ENCODE assay signal across 9 cellular contexts in genomic region chr7:157318015-157318706, GRCh38. TPM values are rescaled to one million over a fixed set of nuclear protein-coding genes. Genes with fewer than 3 reads are reported as not detected.
DNase-seq lines count a peak whose midpoint lies in the region; ATAC-seq and TF ChIP-seq lines count a peak whose summit lies in the region.
"Had no signal": no experiment of that assay in that cellular context is flagged by ENCODE, and none has a peak within 500 bp of the region (broad histone marks: within the 10 kb centered on the region; RNA-seq: fewer than 3 reads in every experiment).

No MANE protein-coding gene starts in this region.

- WGBS in psoas muscle, 3 donors, result 66 to 69% (median 66%) methylated on average over 14 of the region's 14 CpGs

- in situ Hi-C loops in HAP-1 (cut with MboI; ENCODE audit: low sequenced_read_pairs), result no loop called here

- no peaks in the 10 kb centered on the region for H3K9me3 Mint-ChIP-seq in activated naive CD4-positive, alpha-beta T cell treated with anti-CD3 and anti-CD28 coated beads, Interleukin-2, amount 10 ng/mL, durations not matched to agents 7 days and 5 days
- no peaks in the 10 kb centered on the region for H3K9me3 Mint-ChIP-seq in activated CD4-positive, alpha-beta memory T cell treated with anti-CD3 and anti-CD28 coated beads for 36 hours
- H3K9me3 Mint-ChIP-seq: activated B cell treated with CpG ODN at 0.5 μM for 24 hours had no signal

- no peak overlapping the region for H3K4me3 Mint-ChIP-seq in activated naive CD4-positive, alpha-beta T cell treated with anti-CD3 and anti-CD28 coated beads, Interleukin-2, amount 10 ng/mL, durations not matched to agents 7 days and 5 days
- H3K4me3 Mint-ChIP-seq in activated CD4-positive, alpha-beta memory T cell treated with anti-CD3 and anti-CD28 coated beads for 36 hours, result no peak overlapping the region
- H3K4me3 Mint-ChIP-seq: activated B cell treated with CpG ODN at 0.5 μM for 24 hours had no signal

- no peak overlapping the region for H3K27ac ChIP-seq in psoas muscle

- POLR2A ChIA-PET in activated CD4-positive, alpha-beta memory T cell treated with anti-CD3 and anti-CD28 coated beads for 36 hours (lab: Charles Lee), result interaction anchor here (1.2 kb wide), 1 partner anchor 15 kb away, joined by 3 read pairs; no protein-coding TSS in a partner anchor

- CTCF ChIA-PET in activated naive CD4-positive, alpha-beta T cell treated with anti-CD3 and anti-CD28 coated beads, Interleukin-2, amount 10 ng/mL, durations not matched to agents 7 days and 5 days (lab: Charles Lee), result interaction anchor here (0.9 to 1.7 kb wide), 3 partner anchors 10 to 21 kb away, joined by 3 to 6 read pairs (median 3); no protein-coding TSS in a partner anchor
- CTCF ChIA-PET in activated CD4-positive, alpha-beta memory T cell treated with anti-CD3 and anti-CD28 coated beads for 36 hours (lab: Charles Lee), result no interaction called here

- intact Hi-C loops in activated CD4-positive, alpha-beta memory T cell treated with anti-CD3 and anti-CD28 coated beads for 36 hours (cut with micrococcal nuclease), result no loop called here
- intact Hi-C loops in psoas muscle (cut with DNase I), result no loop called here

- H3K27ac Mint-ChIP-seq in activated naive CD4-positive, alpha-beta T cell treated with anti-CD3 and anti-CD28 coated beads, Interleukin-2, amount 10 ng/mL, durations not matched to agents 7 days and 5 days, result no peak overlapping the region
- peak overlapping the region; percentile 14 for H3K27ac Mint-ChIP-seq in activated CD4-positive, alpha-beta memory T cell treated with anti-CD3 and anti-CD28 coated beads for 36 hours
- H3K27ac Mint-ChIP-seq: activated B cell treated with CpG ODN at 0.5 μM for 24 hours had no signal

- no peak for TF ChIP-seq CTCF in psoas muscle (IDR thresholded peaks at IDR 0.05)

- peaks cover 16% of the 10 kb centered on the region for H3K4me1 Mint-ChIP-seq in activated naive CD4-positive, alpha-beta T cell treated with anti-CD3 and anti-CD28 coated beads, Interleukin-2, amount 10 ng/mL, durations not matched to agents 7 days and 5 days
- peaks cover 10% of the 10 kb centered on the region for H3K4me1 Mint-ChIP-seq in activated CD4-positive, alpha-beta memory T cell treated with anti-CD3 and anti-CD28 coated beads for 36 hours (ENCODE audit: low read depth)

- H3K27me3 ChIP-seq in psoas muscle (ENCODE audit: insufficient read depth in 3 of 3, low read length in 2 of 3) (no peaks in the 10 kb centered on the region), HAP-1 (ENCODE audit: low read depth) (no peaks in the 10 kb centered on the region)

- H3K36me3 Mint-ChIP-seq in activated naive CD4-positive, alpha-beta T cell treated with anti-CD3 and anti-CD28 coated beads, Interleukin-2, amount 10 ng/mL, durations not matched to agents 7 days and 5 days, result no peaks in the 10 kb centered on the region
- H3K36me3 Mint-ChIP-seq in activated CD4-positive, alpha-beta memory T cell treated with anti-CD3 and anti-CD28 coated beads for 36 hours, result no peaks in the 10 kb centered on the region

- peak; percentile 31 for DNase-seq in activated naive CD4-positive, alpha-beta T cell treated with anti-CD3 and anti-CD28 coated beads, Interleukin-2, amount 10 ng/mL, durations not matched to agents 7 days and 5 days
- DNase-seq in activated naive CD4-positive, alpha-beta T cell (lab: John Stamatoyannopoulos, UW), result no peak
- peak; percentile 59 for DNase-seq in activated CD4-positive, alpha-beta memory T cell treated with anti-CD3 and anti-CD28 coated beads for 36 hours
- DNase-seq in midbrain (lab: John Stamatoyannopoulos, UW) (peak; percentile 7), psoas muscle (no peak), HAP-1 (ENCODE audit: low spot score in 2 of 2) (no peak), A172 (ENCODE audit: low spot score) (no peak)
- DNase-seq: activated B cell treated with CpG ODN at 0.5 μM for 24 hours had no signal

- H3K4me1 ChIP-seq in psoas muscle (no peaks in the 10 kb centered on the region), HAP-1 (no peaks in the 10 kb centered on the region)

- H3K36me3 ChIP-seq in psoas muscle (ENCODE audit: insufficient read depth in 1 of 2, low read depth in 1 of 2) (no peaks in the 10 kb centered on the region), HAP-1 (replicated peaks) (no peaks in the 10 kb centered on the region)

- peaks cover 19% of the 10 kb centered on the region for H3K27me3 Mint-ChIP-seq in activated naive CD4-positive, alpha-beta T cell treated with anti-CD3 and anti-CD28 coated beads, Interleukin-2, amount 10 ng/mL, durations not matched to agents 7 days and 5 days
- H3K27me3 Mint-ChIP-seq in activated CD4-positive, alpha-beta memory T cell treated with anti-CD3 and anti-CD28 coated beads for 36 hours, result no peaks in the 10 kb centered on the region
- H3K27me3 Mint-ChIP-seq: activated B cell treated with CpG ODN at 0.5 μM for 24 hours had no signal

- ATAC-seq in HG03159 (IDR thresholded peaks at IDR 0.05; ENCODE audit: unreplicated experiment), result peak; percentile 63
- ATAC-seq in psoas muscle, result no peak

- no peak overlapping the region for H3K4me3 ChIP-seq in psoas muscle
- no peak overlapping the region for H3K4me3 ChIP-seq in HAP-1

- H3K9me3 ChIP-seq in psoas muscle, result no peaks in the 10 kb centered on the region
- no peaks in the 10 kb centered on the region for H3K9me3 ChIP-seq in HAP-1

RNA-seq across cellular contexts. Expression of gene DNAJB6, which starts 18.6 kb away (rescaled TPM):
- total RNA-seq in activated CD4-positive, alpha-beta memory T cell treated with anti-CD3 and anti-CD28 coated beads for 36 hours, result 10 to 100 TPM; 90.7 to 97.2 TPM
- 100 to 1,000 TPM; 226 to 243 (median 232) TPM for total RNA-seq in psoas muscle
- 100 to 1,000 TPM; 103 to 326 (median 211) TPM for polyA plus RNA-seq in psoas muscle
- 191 and 201 TPM in 2 replicates for total RNA-seq in A172 (2014; rRNA removed; shearing (Covaris generic))

Comparison
In these comparisons a context has a peak if more than half of its experiments do, and no peak if none do; other contexts are left out.
1. DNase-seq: peak in activated naive CD4-positive, alpha-beta T cell treated with anti-CD3 and anti-CD28 coated beads, Interleukin-2, amount 10 ng/mL, durations not matched to agents 7 days and 5 days (single experiment), activated CD4-positive, alpha-beta memory T cell treated with anti-CD3 and anti-CD28 coated beads for 36 hours (single experiment) and midbrain (single experiment); none in activated naive CD4-positive, alpha-beta T cell (0 of 4), psoas muscle (0 of 2), HAP-1 (0 of 2) and A172 (single experiment).